ENCODE assay signal across 15 cellular contexts in the genomic region with DNA sequence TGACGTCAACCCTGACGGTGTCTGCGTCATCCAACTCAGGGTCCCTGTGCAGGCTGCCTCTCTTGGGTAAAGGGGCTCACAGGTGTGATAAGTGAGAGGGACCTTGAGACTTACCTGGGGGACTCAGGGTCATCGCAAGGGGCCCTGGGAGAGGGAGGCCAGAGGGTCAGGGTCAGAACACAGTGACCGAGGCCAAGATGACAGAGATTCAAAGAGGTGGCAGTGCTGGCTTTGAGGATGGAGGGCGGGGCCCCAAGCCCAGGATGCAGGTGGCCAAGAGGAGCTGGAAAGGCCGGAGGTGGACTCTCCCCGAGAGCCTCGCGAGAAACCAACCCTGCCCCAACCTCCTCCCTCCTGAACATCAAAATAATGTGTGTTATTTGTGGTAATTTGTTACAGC.
DNase-seq lines count a peak whose midpoint lies in the region; ATAC-seq and TF ChIP-seq lines count a peak whose summit lies in the region.
"Had no signal": no experiment of that assay in that cellular context is flagged by ENCODE, and none has a peak within 500 bp of the region (broad histone marks: within the 10 kb centered on the region; RNA-seq: fewer than 3 reads in every experiment).

No MANE protein-coding gene starts in this region.

- H2AFZ ChIP-seq in neuronal stem cell (ENCODE audit: low read length), result no peak overlapping the region

- H3K9me3 ChIP-seq in HEK293 (ENCODE audit: control insufficient read depth, insufficient read depth, low read depth, low read length) (no peaks in the 10 kb centered on the region), neuronal stem cell (replicated peaks in 1 of 2; ENCODE audit: control insufficient read depth in 2 of 2, insufficient read depth in 1 of 2, low read depth in 1 of 2, low read length in 2 of 2) (peaks cover 0 to 14% of the 10 kb centered on the region in 2 donors)
- H3K9me3 ChIP-seq: BE2C had no signal

- H2BK120ac ChIP-seq in neuronal stem cell (ENCODE audit: low read depth, low read length), result no peak overlapping the region

- no peak overlapping the region for H2BK15ac ChIP-seq in neuronal stem cell (ENCODE audit: low read length)

- no peak overlapping the region for H3K4me2 ChIP-seq in neuronal stem cell (ENCODE audit: insufficient read depth, low read length, poor library complexity, severe bottlenecking)
- H3K4me2 ChIP-seq: A549 had no signal

- H3K9me3 Mint-ChIP-seq in chondrocyte (ENCODE audit: low read depth) (peaks cover 19% of the 10 kb centered on the region), type B pancreatic cell (peaks cover 18% of the 10 kb centered on the region)

- POLR2A ChIA-PET in HEK293 (lab: Yijun Ruan, JAX), result no interaction called here

- H3K4me1 Mint-ChIP-seq in chondrocyte (ENCODE audit: low read depth) (no peaks in the 10 kb centered on the region), type B pancreatic cell (ENCODE audit: unreplicated experiment) (no peaks in the 10 kb centered on the region)
- H3K4me1 Mint-ChIP-seq: CD4-positive, alpha-beta memory T cell had no signal

- no peak overlapping the region for H3K9ac ChIP-seq in neuronal stem cell (ENCODE audit: low read depth, low read length, poor library complexity)

- H2AK5ac ChIP-seq in neuronal stem cell (ENCODE audit: low read depth, low read length), result no peak overlapping the region

- TF ChIP-seq CTCF in HEK293 (tag by site-specific recombination; IDR thresholded peaks at IDR 0.05), result no peak
- TF ChIP-seq CTCF in chondrocyte (IDR thresholded peaks at IDR 0.05), result no peak
- TF ChIP-seq CTCF in type B pancreatic cell (conservative IDR thresholded peaks at IDR 0.05), result no peak

- H3K4me3 ChIP-seq in HEK293 (ENCODE audit: low read depth, low read length) (no peak overlapping the region), neuronal stem cell (ENCODE audit: low read length in 2 of 2) (no peak overlapping the region)
- H3K4me3 ChIP-seq: A549 had no signal

- H2BK12ac ChIP-seq in neuronal stem cell (ENCODE audit: low read length), result no peak overlapping the region

- no peak overlapping the region for H4K8ac ChIP-seq in neuronal stem cell (ENCODE audit: low read depth, low read length)

- H3K27ac Mint-ChIP-seq in chondrocyte (ENCODE audit: unreplicated experiment), result no peak overlapping the region
- H3K27ac Mint-ChIP-seq in type B pancreatic cell, result no peak overlapping the region
- H3K27ac Mint-ChIP-seq: CD4-positive, alpha-beta memory T cell; H9 had no signal

- no peak overlapping the region for H2BK5ac ChIP-seq in neuronal stem cell (ENCODE audit: low read length)

- H3K14ac ChIP-seq in neuronal stem cell (ENCODE audit: low read length), result no peak overlapping the region

- H3K36me3 ChIP-seq in HEK293 (ENCODE audit: control insufficient read depth in 2 of 2, insufficient read depth in 1 of 2, low read length in 2 of 2), result no peaks in the 10 kb centered on the region
- H3K36me3 ChIP-seq in neuronal stem cell (replicated peaks in 1 of 2; ENCODE audit: control insufficient read depth in 2 of 2, insufficient read depth in 2 of 2, low read length in 2 of 2), result no peaks in the 10 kb centered on the region
- H3K36me3 ChIP-seq: BE2C had no signal

- no peaks in the 10 kb centered on the region for H3K79me1 ChIP-seq in neuronal stem cell (ENCODE audit: low read depth, low read length)

- H3K4me1 ChIP-seq in HEK293 (ENCODE audit: control insufficient read depth, insufficient read depth, low read length) (no peaks in the 10 kb centered on the region), neuronal stem cell (ENCODE audit: control insufficient read depth in 2 of 2, insufficient read depth in 1 of 2, low read depth in 1 of 2, low read length in 2 of 2) (peaks cover 0 to 2% of the 10 kb centered on the region in 2 donors)
- H3K4me1 ChIP-seq: A549, BE2C had no signal

- peaks cover 0 to 3% (median 2%) of the 10 kb centered on the region in 3 experiments for H3K27me3 ChIP-seq in neuronal stem cell (ENCODE audit: control insufficient read depth in 3 of 3, insufficient read depth in 3 of 3, low read depth in 1 of 3, low read length in 3 of 3)
- H3K27me3 ChIP-seq: BE2C had no signal

- WGBS in neuronal stem cell (ENCODE audit: extremely low coverage in 2 of 2, insufficient read length in 2 of 2, insufficient replicate concordance in 1 of 2), 2 donors, result no CpG with 5 or more reads among the region's 10 CpGs

- H3K27ac ChIP-seq in HEK293 (ENCODE audit: extremely low read depth, low read depth, low read length) (no peak overlapping the region), neuronal stem cell (replicated peaks; ENCODE audit: low read length) (no peak overlapping the region)
- H3K27ac ChIP-seq: A549, C4-2B had no signal

- no peak for ATAC-seq in stimulated activated naive CD8-positive, alpha-beta T cell treated with anti-CD3 and anti-CD28 coated beads, Interleukin-15, Interleukin-2, amounts not matched to agents 100 U/mL and 50 U/mL, for 24 hours
- ATAC-seq: A549 had no signal

- peak; percentile 48 for DNase-seq in chondrocyte (ENCODE audit: low spot score)
- DNase-seq in neuronal stem cell (ENCODE audit: low spot score), result no peak
- peak; percentile 48 for DNase-seq in type B pancreatic cell (ENCODE audit: extremely low spot score, unreplicated experiment)
- DNase-seq in EL, result no peak
- DNase-seq in DMS153 treated with DMSO at 0.1 percent for 48 hours (lab: John Stamatoyannopoulos, UW; ENCODE audit: unreplicated experiment), result no peak
- no peak for DNase-seq in stimulated activated naive CD8-positive, alpha-beta T cell treated with anti-CD3 and anti-CD28 coated beads, Interleukin-15, Interleukin-2, amounts not matched to agents 100 U/mL and 50 U/mL, for 24 hours
- DNase-seq: BE2C; CD4-positive, alpha-beta memory T cell; DMS79 treated with DMSO at 0.1 percent for 48 hours; GDM1; GOT3; H9 had no signal

- peak overlapping the region; percentile 76 for H3K18ac ChIP-seq in neuronal stem cell (ENCODE audit: low read length)

- H3K27me3 Mint-ChIP-seq in chondrocyte (ENCODE audit: low read depth), result no peaks in the 10 kb centered on the region
- peaks cover 4% of the 10 kb centered on the region for H3K27me3 Mint-ChIP-seq in type B pancreatic cell

- H4K91ac ChIP-seq in neuronal stem cell (ENCODE audit: low read depth, low read length, poor library complexity), result no peak overlapping the region

- H3K36me3 Mint-ChIP-seq in chondrocyte (ENCODE audit: low read depth) (peaks cover 6% of the 10 kb centered on the region), type B pancreatic cell (peaks cover 4% of the 10 kb centered on the region)
- H3K36me3 Mint-ChIP-seq: CD4-positive, alpha-beta memory T cell had no signal

- H3K4me3 Mint-ChIP-seq in chondrocyte (ENCODE audit: unreplicated experiment) (no peak overlapping the region), type B pancreatic cell (no peak overlapping the region)
- H3K4me3 Mint-ChIP-seq: CD4-positive, alpha-beta memory T cell; H9 had no signal

- H3K4ac ChIP-seq in neuronal stem cell (ENCODE audit: low read length), result no peak overlapping the region

- CTCF ChIA-PET in HEK293 (lab: Yijun Ruan, JAX), result no interaction called here

- H3K23ac ChIP-seq in neuronal stem cell (ENCODE audit: low read depth, low read length, poor library complexity), result no peak overlapping the region

TF ChIP-seq in HEK293, 187 proteins besides CTCF, POLR2A, EP300 and RAD21:
- no peak for TF ChIP-seq KLF10 (tag by site-specific recombination; IDR thresholded peaks at IDR 0.05)
- TF ChIP-seq ZBTB21 (tag by site-specific recombination; IDR thresholded peaks at IDR 0.05), result 0 out of 2 replicates have a peak, but pooled peaks have one; percentile 36
TF ChIP-seq in HEK293: peak in this region for 1.

Comparison
In these comparisons a context has a peak if more than half of its experiments do, and no peak if none do; other contexts are left out.
1. DNase-seq: peak in chondrocyte (single experiment) and type B pancreatic cell (single experiment); none in neuronal stem cell (single experiment), EL (single experiment), DMS153 treated with DMSO at 0.1 percent for 48 hours (single experiment) and stimulated activated naive CD8-positive, alpha-beta T cell treated with anti-CD3 and anti-CD28 coated beads, Interleukin-15, Interleukin-2, amounts not matched to agents 100 U/mL and 50 U/mL, for 24 hours (single experiment).